ENCODE assay signal across 8 cellular contexts in genomic region chr22:29883831-29884139, GRCh38. TPM values are rescaled to one million over a fixed set of nuclear protein-coding genes. Genes with fewer than 3 reads are reported as not detected.
DNase-seq lines count a peak whose midpoint lies in the region; ATAC-seq and TF ChIP-seq lines count a peak whose summit lies in the region.

No MANE protein-coding gene starts in this region.

- H3K27ac ChIP-seq in heart left ventricle (peak overlapping the region; percentile 87 to 98 (median 96)), vagina (peak overlapping the region; percentile 99)

- peak overlapping the region; percentile 93 for H3K4me3 Mint-ChIP-seq in memory B cell

- H3K4me1 ChIP-seq in heart left ventricle (peaks cover 6 to 54% (median 36%) of the 10 kb centered on the region in 12 donors), vagina (peaks cover 51% of the 10 kb centered on the region)

- H3K4me3 ChIP-seq in heart left ventricle (peak overlapping the region; percentile 45 to 98 (median 85)), astrocyte of the spinal cord (ENCODE audit: low read depth, low read length) (peak overlapping the region; percentile 91), vagina (peak overlapping the region; percentile 82 to 98)

- H3K27me3 ChIP-seq in heart left ventricle (no peaks in the 10 kb centered on the region), vagina (no peaks in the 10 kb centered on the region)

- in situ Hi-C loops in astrocyte of the spinal cord (cut with HindIII; ENCODE audit: low sequenced_read_pairs): no loop called here

- no peaks in the 10 kb centered on the region for H3K9me3 Mint-ChIP-seq in memory B cell

- H3K27ac Mint-ChIP-seq in memory B cell: peak overlapping the region; percentile 85

- TF ChIP-seq CTCF in heart left ventricle (IDR thresholded peaks at IDR 0.05): no peak
- TF ChIP-seq CTCF in astrocyte of the spinal cord (IDR thresholded peaks at IDR 0.05; ENCODE audit: low read depth, low read length): no peak
- no peak for TF ChIP-seq CTCF in vagina (IDR thresholded peaks at IDR 0.05)

- no peaks in the 10 kb centered on the region for H3K27me3 Mint-ChIP-seq in memory B cell

- peaks cover 8% of the 10 kb centered on the region for H3K4me1 Mint-ChIP-seq in memory B cell

- 2 to 5% (median 3%) methylated on average over 4 to 8 of the region's 8 CpGs for WGBS in heart left ventricle, 4 donors

- no peaks in the 10 kb centered on the region for H3K36me3 Mint-ChIP-seq in memory B cell

- TF ChIP-seq POLR2A in heart left ventricle (IDR thresholded peaks at IDR 0.05) (no peak), vagina (IDR thresholded peaks at IDR 0.05) (no peak)

- intact Hi-C loops in heart left ventricle (cut with DNase I) (loop anchor here in 9 of 10 donors (1.0 to 10.0 kb wide), 11 partner anchors 45 to 124 kb away; partner anchors contain the start of genes ASCC2 (in 6 of the 9), UQCR10 (in 1 of the 9) and ZMAT5 (in 1 of the 9)), Right ventricle myocardium inferior (cut with DNase I) (loop anchor here (2.0 to 5.0 kb wide), 3 partner anchors 45 to 116 kb away; partner anchors contain the start of genes ASCC2, UQCR10 and ZMAT5), vagina (cut with DNase I) (no loop called here)

- H3K9me3 ChIP-seq in heart left ventricle: no peaks in the 10 kb centered on the region
- H3K9me3 ChIP-seq in vagina: no peaks in the 10 kb centered on the region

- no peak for DNase-seq in heart left ventricle
- DNase-seq in Right ventricle myocardium inferior (ENCODE audit: missing footprints): no peak
- DNase-seq in astrocyte of the spinal cord (ENCODE audit: low read depth, low spot score): peak; percentile 18
- DNase-seq in memory B cell (ENCODE audit: low spot score in 2 of 2): no peak
- DNase-seq in vagina (ENCODE audit: extremely low spot score in 2 of 2): no peak
- no peak for DNase-seq in NCI-H524 treated with DMSO at 0.1 percent for 48 hours (lab: John Stamatoyannopoulos, UW)
- no peak for DNase-seq in mesenteric fat pad (ENCODE audit: low spot score)

- H3K36me3 ChIP-seq in heart left ventricle (no peaks in the 10 kb centered on the region), vagina (no peaks in the 10 kb centered on the region)

- ATAC-seq in heart left ventricle (no peak), Right ventricle myocardium inferior (no peak), memory B cell (ENCODE audit: low read depth) (no peak), GM19452 (IDR thresholded peaks at IDR 0.05; ENCODE audit: unreplicated experiment) (no peak)

RNA-seq across cellular contexts. Expression of gene MTMR3, which starts 0.8 kb away (rescaled TPM):
- total RNA-seq in heart left ventricle (10 to 100 TPM; 26.1 to 44.8 (median 36.7) TPM), Right ventricle myocardium inferior (32.3 TPM), vagina (66.8 TPM), mesenteric fat pad (52.8 TPM)
- 10 to 100 TPM in 1 of 2 donors, 1 to 10 TPM in 1; 9.6 to 22.3 TPM for polyA plus RNA-seq in heart left ventricle

RNA-seq across cellular contexts. Expression of gene ASCC2, which starts 45.7 kb away (rescaled TPM):
- total RNA-seq in heart left ventricle (10 to 100 TPM; 23.6 to 53.2 (median 30.4) TPM), Right ventricle myocardium inferior (33.8 TPM), vagina (62.6 TPM), mesenteric fat pad (73.9 TPM)
- polyA plus RNA-seq in heart left ventricle: 10 to 100 TPM; 41.8 to 77.1 TPM
